ENCODE assay signal across 2 cellular contexts in genomic region chr4:16758206-16758605, GRCh38.
TF ChIP-seq lines count a peak whose summit lies in the region.

No MANE protein-coding gene starts in this region.

TF ChIP-seq in IMR-90, 13 proteins besides CTCF, POLR2A, EP300 and RAD21 (continued from another document):
- TF ChIP-seq, protein P1, sequence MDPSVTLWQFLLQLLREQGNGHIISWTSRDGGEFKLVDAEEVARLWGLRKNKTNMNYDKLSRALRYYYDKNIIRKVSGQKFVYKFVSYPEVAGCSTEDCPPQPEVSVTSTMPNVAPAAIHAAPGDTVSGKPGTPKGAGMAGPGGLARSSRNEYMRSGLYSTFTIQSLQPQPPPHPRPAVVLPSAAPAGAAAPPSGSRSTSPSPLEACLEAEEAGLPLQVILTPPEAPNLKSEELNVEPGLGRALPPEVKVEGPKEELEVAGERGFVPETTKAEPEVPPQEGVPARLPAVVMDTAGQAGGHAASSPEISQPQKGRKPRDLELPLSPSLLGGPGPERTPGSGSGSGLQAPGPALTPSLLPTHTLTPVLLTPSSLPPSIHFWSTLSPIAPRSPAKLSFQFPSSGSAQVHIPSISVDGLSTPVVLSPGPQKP (IDR thresholded peaks at IDR 0.05; ENCODE audit: borderline replicate concordance, low read depth, low read length) = no peak
- TF ChIP-seq RCOR1 (IDR thresholded peaks at IDR 0.05; ENCODE audit: insufficient replicate concordance, low read length) (no peak), NFE2L2 (IDR thresholded peaks at IDR 0.05; ENCODE audit: low read depth, low read length) (no peak), USF2 (IDR thresholded peaks at IDR 0.05; ENCODE audit: low read depth, low read length) (no peak), BHLHE40 (IDR thresholded peaks at IDR 0.05; ENCODE audit: low read depth, low read length) (no peak), CHD1 (IDR thresholded peaks at IDR 0.05; ENCODE audit: low read depth, low read length) (no peak), CEBPB (IDR thresholded peaks at IDR 0.05; ENCODE audit: low read depth, low read length) (no peak), MAZ (IDR thresholded peaks at IDR 0.05; ENCODE audit: borderline replicate concordance, low read depth, low read length) (no peak), MAFK (IDR thresholded peaks at IDR 0.05; ENCODE audit: low read depth, low read length) (no peak), MXI1 (IDR thresholded peaks at IDR 0.05; ENCODE audit: borderline replicate concordance, low read depth, low read length) (no peak), FOS (IDR thresholded peaks at IDR 0.05; ENCODE audit: low read depth, low read length) (no peak)

TF ChIP-seq in neural cell, 6 proteins besides CTCF, POLR2A, EP300 and RAD21 (continued from another document):
- TF ChIP-seq, protein P2, sequence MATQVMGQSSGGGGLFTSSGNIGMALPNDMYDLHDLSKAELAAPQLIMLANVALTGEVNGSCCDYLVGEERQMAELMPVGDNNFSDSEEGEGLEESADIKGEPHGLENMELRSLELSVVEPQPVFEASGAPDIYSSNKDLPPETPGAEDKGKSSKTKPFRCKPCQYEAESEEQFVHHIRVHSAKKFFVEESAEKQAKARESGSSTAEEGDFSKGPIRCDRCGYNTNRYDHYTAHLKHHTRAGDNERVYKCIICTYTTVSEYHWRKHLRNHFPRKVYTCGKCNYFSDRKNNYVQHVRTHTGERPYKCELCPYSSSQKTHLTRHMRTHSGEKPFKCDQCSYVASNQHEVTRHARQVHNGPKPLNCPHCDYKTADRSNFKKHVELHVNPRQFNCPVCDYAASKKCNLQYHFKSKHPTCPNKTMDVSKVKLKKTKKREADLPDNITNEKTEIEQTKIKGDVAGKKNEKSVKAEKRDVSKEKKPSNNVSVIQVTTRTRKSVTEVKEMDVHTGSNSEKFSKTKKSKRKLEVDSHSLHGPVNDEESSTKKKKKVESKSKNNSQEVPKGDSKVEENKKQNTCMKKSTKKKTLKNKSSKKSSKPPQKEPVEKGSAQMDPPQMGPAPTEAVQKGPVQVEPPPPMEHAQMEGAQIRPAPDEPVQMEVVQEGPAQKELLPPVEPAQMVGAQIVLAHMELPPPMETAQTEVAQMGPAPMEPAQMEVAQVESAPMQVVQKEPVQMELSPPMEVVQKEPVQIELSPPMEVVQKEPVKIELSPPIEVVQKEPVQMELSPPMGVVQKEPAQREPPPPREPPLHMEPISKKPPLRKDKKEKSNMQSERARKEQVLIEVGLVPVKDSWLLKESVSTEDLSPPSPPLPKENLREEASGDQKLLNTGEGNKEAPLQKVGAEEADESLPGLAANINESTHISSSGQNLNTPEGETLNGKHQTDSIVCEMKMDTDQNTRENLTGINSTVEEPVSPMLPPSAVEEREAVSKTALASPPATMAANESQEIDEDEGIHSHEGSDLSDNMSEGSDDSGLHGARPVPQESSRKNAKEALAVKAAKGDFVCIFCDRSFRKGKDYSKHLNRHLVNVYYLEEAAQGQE (IDR thresholded peaks at IDR 0.05; ENCODE audit: borderline replicate concordance) = peak; percentile 13
- TF ChIP-seq POLR2AphosphoS5 (IDR thresholded peaks at IDR 0.05) = no peak
- no peak for TF ChIP-seq SMC3 (conservative IDR thresholded peaks at IDR 0.05; ENCODE audit: poor library complexity)
- no peak for TF ChIP-seq MXI1 (conservative IDR thresholded peaks at IDR 0.05; ENCODE audit: poor library complexity, severe bottlenecking)
- TF ChIP-seq EZH2 (IDR thresholded peaks at IDR 0.05; ENCODE audit: borderline replicate concordance, insufficient read depth, low read length, poor library complexity, severe bottlenecking) = no peak
